8 cellular contexts compared by ENCODE assay signal in genomic region chr3:128488995-128489859, GRCh38. TPM values are rescaled to one million over a fixed set of nuclear protein-coding genes. Genes with fewer than 3 reads are reported as not detected.
DNase-seq lines count a peak whose midpoint lies in the region; ATAC-seq, FAIRE-seq and TF ChIP-seq lines count a peak whose summit lies in the region.

No MANE protein-coding gene starts in this region.

- FAIRE-seq in HTR-8/SVneo (lab: Jason Lieb, UNC): no peak

- ATAC-seq in GM18861 (IDR thresholded peaks at IDR 0.05; ENCODE audit: unreplicated experiment): no peak

- peaks cover 93 to 97% of the 10 kb centered on the region in 2 donors for H3K27me3 ChIP-seq in duodenal mucosa (ENCODE audit: control insufficient read depth in 1 of 2, insufficient read depth in 2 of 2, low read length in 2 of 2)
- no peaks in the 10 kb centered on the region for H3K27me3 ChIP-seq in uterus

- intact Hi-C loops in CD14-positive monocyte (cut with micrococcal nuclease): loop anchor here in 1 of 2 donors (10.0 kb wide), 1 partner anchor 414 kb away; no protein-coding TSS in a partner anchor
- intact Hi-C loops in uterus (cut with DNase I; ENCODE audit: low total_unique reads): loop anchor here (5.0 kb wide), 1 partner anchor 312 kb away; no protein-coding TSS in a partner anchor

- H3K9ac ChIP-seq in duodenal mucosa (ENCODE audit: low read depth in 1 of 2, low read length in 2 of 2): no peak overlapping the region

- H3K27ac ChIP-seq in duodenal mucosa (ENCODE audit: low read depth, low read length): peak overlapping the region; percentile 50
- peak overlapping the region; percentile 49 for H3K27ac ChIP-seq in mesodermal cell (ENCODE audit: low read depth, low read length, severe bottlenecking)
- H3K27ac ChIP-seq in uterus: peak overlapping the region; percentile 99 to 100

- DNase-seq in CD14-positive monocyte (ENCODE audit: low spot score) (no peak), HTR-8/SVneo (ENCODE audit: insufficient read length, low spot score) (peak; percentile 76), SW480 (ENCODE audit: low spot score) (peak; percentile 42), uterus (peak; percentile 82 to 86), MV-4-11 (lab: John Stamatoyannopoulos, UW) (no peak)

- H3K4me1 ChIP-seq in duodenal mucosa (ENCODE audit: control insufficient read depth in 1 of 2, insufficient read depth in 2 of 2, low read length in 2 of 2) (peaks cover 17 to 30% of the 10 kb centered on the region in 2 donors), mesodermal cell (ENCODE audit: control insufficient read depth, insufficient read depth, low read length, poor library complexity, severe bottlenecking) (peaks cover 27% of the 10 kb centered on the region), uterus (peaks cover 0 to 19% of the 10 kb centered on the region in 2 donors)

- H3K9me3 ChIP-seq in duodenal mucosa (ENCODE audit: control insufficient read depth in 1 of 2, low read length in 2 of 2) (no peaks in the 10 kb centered on the region), mesodermal cell (ENCODE audit: control insufficient read depth, low read length) (no peaks in the 10 kb centered on the region), uterus (no peaks in the 10 kb centered on the region)

- H3K4me1 Mint-ChIP-seq in CD14-positive monocyte: peaks cover 48% of the 10 kb centered on the region

- H3K4me3 Mint-ChIP-seq in CD14-positive monocyte: peak overlapping the region; percentile 80 to 90

- TF ChIP-seq POLR2A in uterus (IDR thresholded peaks at IDR 0.05): peak; percentile 53 to 86

- H3K27me3 Mint-ChIP-seq in CD14-positive monocyte (ENCODE audit: low read depth in 3 of 3): peaks cover 85 to 100% (median 94%) of the 10 kb centered on the region in 3 donors

- peaks cover 0 to 49% (median 10%) of the 10 kb centered on the region in 7 donors for H3K9me3 Mint-ChIP-seq in CD14-positive monocyte

- H3K27ac Mint-ChIP-seq in CD14-positive monocyte: peak overlapping the region in 1 of 7 donors; percentile 85

- H3K36me3 Mint-ChIP-seq in CD14-positive monocyte: peaks cover 6 to 8% of the 10 kb centered on the region in 2 donors

- H3K36me3 ChIP-seq in duodenal mucosa (ENCODE audit: control insufficient read depth in 1 of 2, insufficient read depth in 2 of 2, low read length in 2 of 2) (no peaks in the 10 kb centered on the region), mesodermal cell (ENCODE audit: control insufficient read depth, insufficient read depth, low read length) (peaks cover 26% of the 10 kb centered on the region), uterus (no peaks in the 10 kb centered on the region)

- TF ChIP-seq CTCF in CD14-positive monocyte (IDR thresholded peaks at IDR 0.05): no peak
- peak in 1 of 4 experiments; percentile 8 for TF ChIP-seq CTCF in uterus (IDR thresholded peaks at IDR 0.05)

- 0% methylated on average over 61 to 74 of the region's 89 CpGs for WGBS in mesodermal cell (ENCODE audit: insufficient coverage in 2 of 2), 2 experiments

- H3K4me3 ChIP-seq in duodenal mucosa (ENCODE audit: low read depth in 1 of 2, low read length in 2 of 2): peak overlapping the region; percentile 54 to 58
- H3K4me3 ChIP-seq in mesodermal cell (ENCODE audit: extremely low read depth, insufficient read depth, low read length, poor library complexity, severe bottlenecking): peak overlapping the region; percentile 90
- H3K4me3 ChIP-seq in uterus: peak overlapping the region; percentile 56 to 98

RNA-seq across cellular contexts. Expression of gene GATA2, which starts 3.8 kb away (rescaled TPM):
- polyA plus RNA-seq in CD14-positive monocyte: under 1 TPM in 1 of 2 donors, not detected in 1; 0.07 TPM
- 66.4 TPM for polyA plus RNA-seq in mesodermal cell (2013, experiment 1 of 2)
- 59.3 TPM for polyA plus RNA-seq in mesodermal cell (2013, experiment 2 of 2)
- 100 to 1,000 TPM in 1 of 4 donors, 10 to 100 TPM in 3; 30.9 to 171 (median 52.5) TPM for total RNA-seq in uterus

RNA-seq across cellular contexts. Expression of gene DNAJB8, which starts 22.5 kb away (rescaled TPM):
- polyA plus RNA-seq in CD14-positive monocyte: not detected
- not detected for polyA plus RNA-seq in mesodermal cell (2013, experiment 1 of 2)
- polyA plus RNA-seq in mesodermal cell (2013, experiment 2 of 2): not detected
- total RNA-seq in uterus: not detected

Comparison
In these comparisons a context has a peak if more than half of its experiments do, and no peak if none do; other contexts are left out.
1. DNase-seq: peak in HTR-8/SVneo (single experiment), SW480 (single experiment) and uterus (2 of 2); none in CD14-positive monocyte (single experiment) and MV-4-11 (single experiment).
2. H3K27ac ChIP-seq: peak in every context shown above with its lines; median percentile 100 in uterus; 50 in duodenal mucosa; 49 in mesodermal cell.
3. Peak in every context shown above with its lines, with median percentiles within 50 percentile points of each other: H3K4me3 ChIP-seq.